In genomic region chr21:43808832-43809251, GRCh38 we compare ENCODE assay signal across 18 cellular contexts. TPM values are rescaled to one million over a fixed set of nuclear protein-coding genes. Genes with fewer than 3 reads are reported as not detected.
DNase-seq lines count a peak whose midpoint lies in the region; ATAC-seq and TF ChIP-seq lines count a peak whose summit lies in the region.
"Had no signal": no experiment of that assay in that cellular context is flagged by ENCODE, and none has a peak within 500 bp of the region (broad histone marks: within the 10 kb centered on the region; RNA-seq: fewer than 3 reads in every experiment).

No MANE protein-coding gene starts in this region.

- H3K4me1 ChIP-seq in OCI-LY7 (ENCODE audit: insufficient read depth, low read length, poor library complexity, severe bottlenecking) = peaks cover 67% of the 10 kb centered on the region
- peaks cover 7% of the 10 kb centered on the region for H3K4me1 ChIP-seq in prostate gland (replicated peaks)

- H3K4me3 ChIP-seq in OCI-LY7 (ENCODE audit: low read depth, low read length, poor library complexity, severe bottlenecking) (no peak overlapping the region), epithelial cell of esophagus (ENCODE audit: low read length) (no peak overlapping the region), prostate gland (no peak overlapping the region)
- H3K4me3 ChIP-seq: Peyer's patch had no signal

- POLR2A ChIA-PET in OCI-LY7 (lab: Charles Lee) = no interaction called here

- H4K20me1 ChIP-seq in OCI-LY7 (ENCODE audit: insufficient read depth, low read length) = no peaks in the 10 kb centered on the region

- H3K36me3 ChIP-seq in OCI-LY7 (ENCODE audit: insufficient read depth, low read length) = peaks cover 24% of the 10 kb centered on the region
- H3K36me3 ChIP-seq in prostate gland = no peaks in the 10 kb centered on the region

- H3K9me3 ChIP-seq in OCI-LY7 (ENCODE audit: low read length) (no peaks in the 10 kb centered on the region), prostate gland (no peaks in the 10 kb centered on the region)
- H3K9me3 ChIP-seq: Peyer's patch had no signal

- CTCF ChIA-PET in OCI-LY7 (lab: Charles Lee; ENCODE audit: unreplicated experiment) = no interaction called here

- TF ChIP-seq POLR2A in prostate gland (IDR thresholded peaks at IDR 0.05) = no peak

- no peaks in the 10 kb centered on the region for H3K27me3 ChIP-seq in prostate gland (replicated peaks; ENCODE audit: insufficient read depth)
- H3K27me3 ChIP-seq: Peyer's patch had no signal

- H3K9me2 ChIP-seq in OCI-LY7 (ENCODE audit: insufficient read depth, low read length) = no peaks in the 10 kb centered on the region

- no peak overlapping the region for H2AFZ ChIP-seq in OCI-LY7 (ENCODE audit: low read length)

- H3K27ac ChIP-seq in OCI-LY7 (ENCODE audit: low read depth, low read length, poor library complexity, severe bottlenecking) = peak overlapping the region; percentile 0
- no peak overlapping the region for H3K27ac ChIP-seq in prostate gland
- H3K27ac ChIP-seq: Peyer's patch had no signal

- DNase-seq in activated effector memory CD4-positive, alpha-beta T cell treated with anti-CD3 and anti-CD28 coated beads, Interleukin-2, amount 50 U/mL, for 16 hours = peak; percentile 58
- no peak for DNase-seq in activated effector memory CD4-positive, alpha-beta T cell treated with Interleukin-2 at 50 U/mL for 16 hours
- DNase-seq in OCI-LY7 (ENCODE audit: low spot score) (peak; percentile 25), epithelial cell of esophagus (ENCODE audit: low read depth) (peak; percentile 61), prostate gland (ENCODE audit: low spot score) (peak; percentile 49), NCI-H526 (lab: John Stamatoyannopoulos, UW) (no peak), hypothalamus (lab: John Stamatoyannopoulos, UW) (no peak)
- DNase-seq: CD4-positive, CD25-positive, alpha-beta regulatory T cell; DND-41; GF-D8; H7; NCI-H1417 treated with DMSO at 0.1 percent for 48 hours; NCI-H2081 treated with DMSO at 0.1 percent for 48 hours; NCI-H226; NCI-H526 treated with DMSO at 0.1 percent for 48 hours; Peyer's patch had no signal

- WGBS in prostate gland = 54% methylated on average over 22 of the region's 22 CpGs

- no peak for ATAC-seq in GM19324 (IDR thresholded peaks at IDR 0.05; ENCODE audit: low FRiP score, unreplicated experiment)
- ATAC-seq: HepG2 had no signal

- H3K79me2 ChIP-seq in OCI-LY7 (ENCODE audit: insufficient read depth, low read depth, low read length) = 0 out of 2 replicates have a peak, but pooled peaks cover 4% of the 10 kb centered on the region

- no TSS peak for BruUV-seq in OCI-LY7 (replicated peaks; lab: Mats Ljungman, UMichigan)

- peak overlapping the region; percentile 58 for H3K4me2 ChIP-seq in OCI-LY7 (ENCODE audit: low read length)

- TF ChIP-seq CTCF in OCI-LY7 (conservative IDR thresholded peaks at IDR 0.05; ENCODE audit: low read length) = no peak
- no peak for TF ChIP-seq CTCF in epithelial cell of esophagus (IDR thresholded peaks at IDR 0.05; ENCODE audit: insufficient read depth, low read depth, low read length, missing control alignments)
- TF ChIP-seq CTCF in prostate gland (IDR thresholded peaks at IDR 0.05) = no peak

- intact Hi-C loops in OCI-LY7 (cut with micrococcal nuclease; ENCODE audit: unreplicated experiment) (no loop called here), prostate gland (cut with DNase I) (no loop called here)

RNA-seq across cellular contexts. Expression of gene RRP1, which starts 19.5 kb away (rescaled TPM):
- 45.2 and 50.3 TPM in 2 replicates for total RNA-seq in OCI-LY7 (2014; rRNA removed; shearing (Covaris generic))
- total RNA-seq in OCI-LY7 (2022) (46.1 and 55.0 TPM in 2 replicates), prostate gland (10 to 100 TPM; 29.4 to 37.5 TPM)

RNA-seq across cellular contexts. Expression of gene CSTB, which starts 32.7 kb away (rescaled TPM):
- total RNA-seq in OCI-LY7 (2014; rRNA removed; shearing (Covaris generic)) = 12.5 and 15.6 TPM in 2 replicates
- total RNA-seq in OCI-LY7 (2022) (26.7 and 33.3 TPM in 2 replicates), prostate gland (10 to 100 TPM; 13.3 to 34.7 TPM)

RNA-seq across cellular contexts. Expression of gene AGPAT3, which starts 56.2 kb away (rescaled TPM):
- 9.2 and 10.3 TPM in 2 replicates for total RNA-seq in OCI-LY7 (2014; rRNA removed; shearing (Covaris generic))
- total RNA-seq in OCI-LY7 (2022) = 27.0 and 33.4 TPM in 2 replicates
- 10 to 100 TPM; 31.3 to 53.5 TPM for total RNA-seq in prostate gland

Comparison
In these comparisons a context has a peak if more than half of its experiments do, and no peak if none do; other contexts are left out.
1. DNase-seq: peak in activated effector memory CD4-positive, alpha-beta T cell treated with anti-CD3 and anti-CD28 coated beads, Interleukin-2, amount 50 U/mL, for 16 hours (single experiment), OCI-LY7 (single experiment), epithelial cell of esophagus (single experiment) and prostate gland (single experiment); none in activated effector memory CD4-positive, alpha-beta T cell treated with Interleukin-2 at 50 U/mL for 16 hours (single experiment), NCI-H526 (0 of 2) and hypothalamus (0 of 51).